Comparison of ENCODE assay signal across 8 cellular contexts in genomic region chr1:241518447-241519307, GRCh38. TPM values are rescaled to one million over a fixed set of nuclear protein-coding genes. Genes with fewer than 3 reads are reported as not detected.
DNase-seq lines count a peak whose midpoint lies in the region; ATAC-seq and TF ChIP-seq lines count a peak whose summit lies in the region.

No MANE protein-coding gene starts in this region.

- POLR2A ChIA-PET in CD4-positive, alpha-beta T cell (lab: Charles Lee) = interaction anchor here (0.7 to 2.3 kb wide), 8 partner anchors 10 to 1736 kb away, joined by 3 to 7 read pairs (median 4); partner anchors contain the start of genes CEP170, CHML, EXO1 and OPN3

- CTCF ChIA-PET in CD4-positive, alpha-beta T cell (lab: Charles Lee) = interaction anchor here (1.2 kb wide), 1 partner anchor 109 kb away, joined by 4 read pairs; no protein-coding TSS in a partner anchor

- DNase-seq in CD4-positive, alpha-beta T cell = peak in 1 of 10 experiments; percentile 0
- no peak for DNase-seq in epithelial cell of prostate (ENCODE audit: low read depth, low spot score)
- DNase-seq in thyroid gland = peak; percentile 14 to 49
- DNase-seq in NCI-H1105 (lab: John Stamatoyannopoulos, UW) = no peak

- H3K4me3 ChIP-seq in mucosa of rectum (ENCODE audit: low read length in 2 of 2) (peak overlapping the region; percentile 90 to 96), thyroid gland (replicated peaks in 1 of 3) (peak overlapping the region; percentile 55 to 89 (median 70))

- peak overlapping the region; percentile 85 for H3K27ac Mint-ChIP-seq in CD4-positive, alpha-beta T cell

- 8 to 14% methylated on average over 15 to 28 of the region's 29 CpGs for WGBS in thyroid gland, 2 donors

- ATAC-seq in CD4-positive, alpha-beta T cell (ENCODE audit: poor library complexity) = no peak
- ATAC-seq in GM19463 (IDR thresholded peaks at IDR 0.05; ENCODE audit: unreplicated experiment) (peak; percentile 23), HG03457 (IDR thresholded peaks at IDR 0.05; ENCODE audit: unreplicated experiment) (peak; percentile 26)

- peaks cover 33% of the 10 kb centered on the region for H3K36me3 Mint-ChIP-seq in CD4-positive, alpha-beta T cell (ENCODE audit: low read depth)

- H3K27ac ChIP-seq in CD4-positive, alpha-beta T cell (ENCODE audit: low read depth, low read length) = peak overlapping the region; percentile 70
- peak overlapping the region; percentile 86 for H3K27ac ChIP-seq in VCaP
- H3K27ac ChIP-seq in epithelial cell of prostate = peak overlapping the region; percentile 72
- H3K27ac ChIP-seq in mucosa of rectum (ENCODE audit: low read depth in 2 of 2, low read length in 2 of 2) = peak overlapping the region; percentile 92 to 94
- peak overlapping the region in 2 of 3 donors; percentile 75 for H3K27ac ChIP-seq in thyroid gland

- H3K27me3 Mint-ChIP-seq in CD4-positive, alpha-beta T cell = peaks cover 18% of the 10 kb centered on the region

- peak overlapping the region; percentile 97 for H3K4me3 Mint-ChIP-seq in CD4-positive, alpha-beta T cell

- H3K36me3 ChIP-seq in mucosa of rectum (ENCODE audit: control insufficient read depth in 2 of 2, insufficient read depth in 2 of 2, low read length in 2 of 2) (no peaks in the 10 kb centered on the region), thyroid gland (peaks cover 0 to 3% of the 10 kb centered on the region in 2 donors)

- H3K9me3 Mint-ChIP-seq in CD4-positive, alpha-beta T cell = no peaks in the 10 kb centered on the region

- H3K9me3 ChIP-seq in CD4-positive, alpha-beta T cell (ENCODE audit: control insufficient read depth, low read length) = no peaks in the 10 kb centered on the region
- H3K9me3 ChIP-seq in mucosa of rectum (ENCODE audit: control insufficient read depth in 2 of 2, low read length in 2 of 2) (no peaks in the 10 kb centered on the region), thyroid gland (no peaks in the 10 kb centered on the region)

- peaks cover 36% of the 10 kb centered on the region for H3K4me1 Mint-ChIP-seq in CD4-positive, alpha-beta T cell (ENCODE audit: low read depth)

- H3K9ac ChIP-seq in mucosa of rectum (ENCODE audit: low read depth in 1 of 2, low read length in 2 of 2) = peak overlapping the region; percentile 78 to 88

- H3K27me3 ChIP-seq in CD4-positive, alpha-beta T cell (ENCODE audit: control insufficient read depth, insufficient read depth, low read length) = peaks cover 8% of the 10 kb centered on the region
- H3K27me3 ChIP-seq in mucosa of rectum (ENCODE audit: control insufficient read depth in 2 of 2, insufficient read depth in 2 of 2, low read length in 2 of 2) = no peaks in the 10 kb centered on the region
- H3K27me3 ChIP-seq in thyroid gland = no peaks in the 10 kb centered on the region

- no peak for TF ChIP-seq POLR2A in thyroid gland (IDR thresholded peaks at IDR 0.05)

- no peak for TF ChIP-seq CTCF in CD4-positive, alpha-beta T cell (IDR thresholded peaks at IDR 0.05)
- TF ChIP-seq CTCF in VCaP (conservative IDR thresholded peaks at IDR 0.05) (no peak), thyroid gland (IDR thresholded peaks at IDR 0.05) (no peak)

- H3K4me1 ChIP-seq in mucosa of rectum (ENCODE audit: control insufficient read depth in 2 of 2, insufficient read depth in 2 of 2, low read length in 2 of 2) (peaks cover 0 to 4% of the 10 kb centered on the region in 2 donors), thyroid gland (peaks cover 5 to 9% of the 10 kb centered on the region in 2 donors)

- intact Hi-C loops in CD4-positive, alpha-beta T cell (cut with DNase I, micrococcal nuclease) = loop anchor here (2.0 to 5.0 kb wide), 4 partner anchors 124 to 1739 kb away; partner anchors contain the start of genes CEP170 (in 1 of the 2), CHML (in 1 of the 2), EXO1 (in 1 of the 2) and OPN3 (in 1 of the 2)
- intact Hi-C loops in thyroid gland (cut with DNase I) = no loop called here

RNA-seq across cellular contexts. Expression of gene FH, which starts 0.9 kb away (rescaled TPM):
- total RNA-seq in CD4-positive, alpha-beta T cell = 10 to 100 TPM; 13.0 to 16.9 TPM
- total RNA-seq in thyroid gland = 10 to 100 TPM; 52.7 to 84.3 (median 64.6) TPM

RNA-seq across cellular contexts. Expression of gene KMO, which starts 13.5 kb away (rescaled TPM):
- not detected for total RNA-seq in CD4-positive, alpha-beta T cell
- total RNA-seq in thyroid gland = 1 to 10 TPM in 1 of 4 donors, under 1 TPM in 2, not detected in 1; 0.27 to 2.3 (median 0.39) TPM

Comparison
In these comparisons a context has a peak if more than half of its experiments do, and no peak if none do; other contexts are left out.
1. DNase-seq: peak in thyroid gland (2 of 2); none in epithelial cell of prostate (single experiment) and NCI-H1105 (single experiment).
2. Peak in every context shown above with its lines, with median percentiles within 50 percentile points of each other: H3K27ac ChIP-seq.